Comparison of ENCODE assay signal across 30 cellular contexts in genomic region chr2:214765180-214765579, GRCh38.
"Had no signal": no experiment of that assay in that cellular context is flagged by ENCODE, and none has a peak within 500 bp of the region (broad histone marks: within the 10 kb centered on the region; RNA-seq: fewer than 3 reads in every experiment).

No MANE protein-coding gene starts in this region.

- H3K27me3 ChIP-seq: cardiac muscle cell, MG63, SJSA1 had no signal

- H3K4me3 ChIP-seq: cardiac muscle cell, MG63, SJSA1 had no signal

- H3K4me1 Mint-ChIP-seq: activated CD4-positive, alpha-beta T cell treated with anti-CD3 and anti-CD28 coated beads, Interleukin-2, amount 10 ng/mL, durations not matched to agents 7 days and 5 days; brain; WTC11 had no signal

- H3K4me3 Mint-ChIP-seq: activated CD4-positive, alpha-beta memory T cell treated with anti-CD3 and anti-CD28 coated beads for 36 hours; activated CD4-positive, alpha-beta T cell treated with anti-CD3 and anti-CD28 coated beads, Interleukin-2, amount 10 ng/mL, durations not matched to agents 7 days and 5 days; activated naive CD4-positive, alpha-beta T cell treated with anti-CD3 and anti-CD28 coated beads for 36 hours; activated naive CD8-positive, alpha-beta T cell; activated T-cell treated with anti-CD3 and anti-CD28 coated beads, Interleukin-2, amount 50 U/mL, for 4 hours; brain; WTC11 had no signal

- ATAC-seq: activated T-cell treated with anti-CD3 and anti-CD28 coated beads, Interleukin-2, amount 50 U/mL, for 4 hours; Panc1; SK-N-SH treated with all-trans-retinoic acid at 6 μM for 48 hours; WTC11 had no signal

- H3K27me3 Mint-ChIP-seq: activated CD4-positive, alpha-beta memory T cell treated with anti-CD3 and anti-CD28 coated beads for 36 hours; activated CD4-positive, alpha-beta T cell treated with anti-CD3 and anti-CD28 coated beads, Interleukin-2, amount 10 ng/mL, durations not matched to agents 7 days and 5 days; activated naive CD8-positive, alpha-beta T cell; brain had no signal

- H3K27ac ChIP-seq: cardiac muscle cell, RWPE1, SJSA1 had no signal

- DNase-seq: activated CD4-positive, alpha-beta memory T cell treated with anti-CD3 and anti-CD28 coated beads for 36 hours; activated CD4-positive, alpha-beta T cell treated with anti-CD3 and anti-CD28 coated beads, Interleukin-2, amount 10 ng/mL, durations not matched to agents 7 days and 5 days; activated CD8-positive, alpha-beta memory T cell treated with anti-CD3 and anti-CD28 coated beads for 24 hours; activated gamma-delta T cell; activated naive CD4-positive, alpha-beta T cell treated with anti-CD3 and anti-CD28 coated beads for 36 hours; activated T-cell treated with anti-CD3 and anti-CD28 coated beads, Interleukin-2, amount 50 U/mL, for 4 hours; amygdala; IMR-90; KBM-7; MG63; MV-4-11; NCI-H1092 treated with DMSO at 0.1 percent for 48 hours; NCI-H1417 treated with DMSO at 0.1 percent for 48 hours; NCI-H1694; NCI-H2029; NCI-H2107; NCI-H345; NCI-H510A; NCI-H526 treated with DMSO at 0.1 percent for 48 hours; NCI-H82; Right ventricle myocardium superior; SW 1271 had no signal

- H3K9me3 Mint-ChIP-seq: activated CD4-positive, alpha-beta memory T cell treated with anti-CD3 and anti-CD28 coated beads for 36 hours; activated CD4-positive, alpha-beta T cell treated with anti-CD3 and anti-CD28 coated beads, Interleukin-2, amount 10 ng/mL, durations not matched to agents 7 days and 5 days; activated naive CD4-positive, alpha-beta T cell treated with anti-CD3 and anti-CD28 coated beads for 36 hours; activated T-cell treated with anti-CD3 and anti-CD28 coated beads, Interleukin-2, amount 50 U/mL, for 4 hours; brain; WTC11 had no signal

- H3K27ac Mint-ChIP-seq: activated CD4-positive, alpha-beta memory T cell treated with anti-CD3 and anti-CD28 coated beads for 36 hours; activated CD4-positive, alpha-beta T cell treated with anti-CD3 and anti-CD28 coated beads, Interleukin-2, amount 10 ng/mL, durations not matched to agents 7 days and 5 days; activated naive CD4-positive, alpha-beta T cell treated with anti-CD3 and anti-CD28 coated beads for 36 hours; activated naive CD8-positive, alpha-beta T cell; brain; WTC11 had no signal
